Comparison of ENCODE assay signal across 21 cellular contexts in the genomic region with DNA sequence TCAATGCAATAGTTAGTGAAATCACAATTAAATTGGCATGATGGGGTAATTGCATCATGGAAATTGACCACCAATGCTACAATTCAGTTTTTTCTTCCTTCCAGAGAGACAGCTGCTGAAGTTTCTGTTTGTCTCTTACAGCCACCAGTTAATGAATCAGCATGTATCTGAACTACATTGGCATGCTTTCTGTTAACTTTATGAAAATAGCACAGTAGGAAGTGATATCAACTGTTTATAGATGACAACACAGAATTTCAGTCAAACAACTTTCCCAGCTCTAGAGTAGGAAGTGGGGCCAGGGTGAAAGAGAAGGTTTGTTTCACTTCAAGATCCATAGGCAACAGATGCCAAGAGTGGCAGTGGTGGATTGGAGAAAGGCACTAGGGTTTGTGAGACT.
DNase-seq lines count a peak whose midpoint lies in the region; ATAC-seq and TF ChIP-seq lines count a peak whose summit lies in the region.
"Had no signal": no experiment of that assay in that cellular context is flagged by ENCODE, and none has a peak within 500 bp of the region (broad histone marks: within the 10 kb centered on the region; RNA-seq: fewer than 3 reads in every experiment).

No MANE protein-coding gene starts in this region.

- H3K36me3 ChIP-seq in heart left ventricle: no peaks in the 10 kb centered on the region
- H3K36me3 ChIP-seq: SJCRH30 had no signal

- no peaks in the 10 kb centered on the region for H3K9me3 ChIP-seq in heart left ventricle
- H3K9me3 ChIP-seq: SJCRH30 had no signal

- H3K4me1 ChIP-seq in heart left ventricle: no peaks in the 10 kb centered on the region
- H3K4me1 ChIP-seq: SJCRH30 had no signal

- TF ChIP-seq POLR2A in heart left ventricle (IDR thresholded peaks at IDR 0.05): no peak

- ATAC-seq in HG03095 (IDR thresholded peaks at IDR 0.05; ENCODE audit: unreplicated experiment) (no peak), heart left ventricle (no peak)
- ATAC-seq: Panc1 had no signal

- H3K27ac ChIP-seq in heart left ventricle: no peak overlapping the region
- H3K27ac ChIP-seq: SJCRH30 had no signal

- H3K4me3 ChIP-seq in heart left ventricle: no peak overlapping the region
- H3K4me3 ChIP-seq: SJCRH30 had no signal

- H3K27me3 ChIP-seq in heart left ventricle: no peaks in the 10 kb centered on the region
- H3K27me3 ChIP-seq: SJCRH30 had no signal

- intact Hi-C loops in heart left ventricle (cut with DNase I): loop anchor here in 1 of 10 donors (10.0 kb wide), 1 partner anchor 61 kb away; no protein-coding TSS in a partner anchor

- DNase-seq in H4 (ENCODE audit: low spot score) (peak; percentile 62), NOMO-1 treated with DMSO at 0.1 percent for 48 hours (lab: John Stamatoyannopoulos, UW; ENCODE audit: unreplicated experiment) (peak; percentile 86), RPMI8226 (peak; percentile 51), renal cortical epithelial cell (ENCODE audit: low read depth) (peak; percentile 4), amygdala (lab: John Stamatoyannopoulos, UW) (no peak), heart left ventricle (no peak)
- DNase-seq: CD4-positive, CD25-positive, alpha-beta regulatory T cell; DMS153; H9; HFFc6; Kasumi-1; NCI-H1092 treated with DMSO at 0.1 percent for 48 hours; NCI-H1436 treated with DMSO at 0.1 percent for 48 hours; NCI-H1930; NCI-H2227 treated with DMSO at 0.1 percent for 48 hours; NCI-H510A; NK-92 treated with Interleukin-12 subunit alpha and Interleukin-12 subunit beta, amount 100 ng/mL, for 24 hours; SJCRH30; T-helper 1 cell had no signal

- no peak for TF ChIP-seq CTCF in heart left ventricle (IDR thresholded peaks at IDR 0.05)

Comparison
In these comparisons a context has a peak if more than half of its experiments do, and no peak if none do; other contexts are left out.
1. DNase-seq: peak in H4 (single experiment), NOMO-1 treated with DMSO at 0.1 percent for 48 hours (single experiment), RPMI8226 (single experiment) and renal cortical epithelial cell (single experiment); none in amygdala (0 of 56) and heart left ventricle (0 of 5).